Comparison of ENCODE assay signal across 8 cellular contexts in the genomic region with DNA sequence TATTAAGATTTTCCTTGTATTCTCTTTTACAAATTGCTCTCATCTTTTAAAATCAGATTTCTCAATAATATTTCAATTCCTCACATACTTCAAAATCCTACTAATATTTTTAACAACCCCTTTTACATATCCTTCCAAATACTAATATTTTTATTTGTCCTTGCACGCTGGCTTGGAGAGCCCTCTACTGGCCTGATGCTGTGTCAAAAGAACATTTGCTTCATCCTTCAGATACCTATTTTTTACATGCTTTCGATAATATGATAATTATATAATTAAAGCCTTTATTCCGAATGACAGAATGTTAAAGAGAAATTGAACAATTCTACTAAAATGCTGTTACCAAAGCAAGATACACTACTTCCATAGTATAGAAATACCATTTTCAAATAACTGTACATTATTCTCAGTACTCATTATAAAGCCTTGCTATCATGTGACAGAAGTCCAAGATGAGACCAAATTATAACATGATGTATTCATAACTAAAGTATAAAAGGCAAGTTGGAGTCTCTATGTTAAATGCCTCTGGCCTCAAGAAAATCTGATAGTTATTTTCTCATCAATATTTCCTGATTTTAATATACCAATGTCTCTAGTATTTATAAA. TPM values are rescaled to one million over a fixed set of nuclear protein-coding genes. Genes with fewer than 3 reads are reported as not detected.
DNase-seq lines count a peak whose midpoint lies in the region; ATAC-seq and TF ChIP-seq lines count a peak whose summit lies in the region.

No MANE protein-coding gene starts in this region.

- no peak overlapping the region for H2AFZ ChIP-seq in H9 (ENCODE audit: low read length)

- H2BK15ac ChIP-seq in H9 (ENCODE audit: low read depth, low read length), result no peak overlapping the region

- TF ChIP-seq CTCF in BJ (IDR thresholded peaks at IDR 0.05; ENCODE audit: insufficient read depth, low read depth, low read length) (peak; percentile 70), H9 (conservative IDR thresholded peaks at IDR 0.05) (peak; percentile 82), fibroblast of villous mesenchyme (IDR thresholded peaks at IDR 0.05; ENCODE audit: insufficient read depth, low read depth, low read length) (peak; percentile 66), stomach (IDR thresholded peaks at IDR 0.05) (peak in 4 of 7 experiments; percentile 16 to 36 (median 30)), omental fat pad (IDR thresholded peaks at IDR 0.05) (no peak)

- no peak overlapping the region for H2BK20ac ChIP-seq in H9 (ENCODE audit: low read depth, low read length, poor library complexity, severe bottlenecking)

- H2AK5ac ChIP-seq in H9 (ENCODE audit: insufficient read length, low read length), result no peak overlapping the region

- no peaks in the 10 kb centered on the region for H3K36me3 Mint-ChIP-seq in H9 (ENCODE audit: insufficient read depth in 1 of 3, low read depth in 3 of 3)

- no peaks in the 10 kb centered on the region for H3K23me2 ChIP-seq in H9 (ENCODE audit: insufficient read length, low read depth, low read length, poor library complexity, severe bottlenecking)

- H3K27me3 ChIP-seq in BJ (ENCODE audit: control insufficient read depth, insufficient read depth, low read length) (no peaks in the 10 kb centered on the region), H9 (ENCODE audit: insufficient read depth, low read length) (no peaks in the 10 kb centered on the region), stomach (no peaks in the 10 kb centered on the region)

- no peak overlapping the region for H3K14ac ChIP-seq in H9 (ENCODE audit: insufficient read depth, low read length)

- 100% methylated on average over 1 of the region's 3 CpGs for WGBS in H9 (ENCODE audit: extremely low coverage, insufficient read length, low lambda C conversion rate)
- WGBS in stomach, 5 donors, result 55 to 68% (median 65%) methylated on average over 3 of the region's 3 CpGs

- POLR2A ChIA-PET in BJ (lab: Charles Lee), result no interaction called here

- no peak overlapping the region for H3K4me2 ChIP-seq in H9 (ENCODE audit: insufficient read depth, insufficient read length, low read length)

- intact Hi-C loops in stomach (cut with DNase I; ENCODE audit: low total_unique reads), result loop anchor here (10.0 kb wide), 1 partner anchor 224 kb away; no protein-coding TSS in a partner anchor

- no peak for TF ChIP-seq POLR2A in stomach (IDR thresholded peaks at IDR 0.05)

- H4K91ac ChIP-seq in H9 (ENCODE audit: insufficient read length, low read depth, low read length), result no peak overlapping the region

- H3K27ac Mint-ChIP-seq in H9, result no peak overlapping the region

- no peak overlapping the region for H4K8ac ChIP-seq in H9 (replicated peaks; ENCODE audit: insufficient read length, low read depth, low read length)

- no peak overlapping the region for H3K9ac ChIP-seq in H9 (ENCODE audit: extremely low read depth, insufficient read length, low read length)

- H2BK12ac ChIP-seq in H9 (ENCODE audit: insufficient read length, low read depth, low read length), result no peak overlapping the region

- no peak overlapping the region for H3K23ac ChIP-seq in H9 (ENCODE audit: insufficient read length, low read depth, low read length)

- no peak overlapping the region for H3K4ac ChIP-seq in H9 (ENCODE audit: low read depth, low read length)

- H3K4me3 ChIP-seq in BJ (ENCODE audit: low read depth, low read length), result no peak overlapping the region
- H3K4me3 ChIP-seq in fibroblast of villous mesenchyme (ENCODE audit: low read depth, low read length), result no peak overlapping the region
- H3K4me3 ChIP-seq in stomach, result no peak overlapping the region

- no peaks in the 10 kb centered on the region for H3K79me2 ChIP-seq in H9 (ENCODE audit: insufficient read depth, low read length)

- no peaks in the 10 kb centered on the region for H3K27me3 Mint-ChIP-seq in H9 (ENCODE audit: low read depth)

- no peaks in the 10 kb centered on the region for H4K20me1 ChIP-seq in H9 (ENCODE audit: control insufficient read depth, insufficient read depth, insufficient read length)

- no peak overlapping the region for H2BK120ac ChIP-seq in H9 (ENCODE audit: low read depth, low read length, poor library complexity, severe bottlenecking)

- no peaks in the 10 kb centered on the region for H3K36me3 ChIP-seq in BJ (ENCODE audit: control insufficient read depth, insufficient read depth, low read length)
- H3K36me3 ChIP-seq in stomach, result peaks cover 0 to 11% (median 10%) of the 10 kb centered on the region in 4 donors

- no peak overlapping the region for H2BK5ac ChIP-seq in H9 (ENCODE audit: insufficient read length, low read length)

- H3K27ac ChIP-seq in H9 (ENCODE audit: insufficient read length, low read depth, low read length), result no peak overlapping the region
- no peak overlapping the region for H3K27ac ChIP-seq in stomach

- H3K56ac ChIP-seq in H9 (ENCODE audit: insufficient read length, low read depth, low read length), result no peak overlapping the region

- no peak overlapping the region for H3K4me3 Mint-ChIP-seq in H9

- no peak overlapping the region for H3T11ph ChIP-seq in H9 (ENCODE audit: low read length)

- H3K9me3 ChIP-seq in H9 (ENCODE audit: control insufficient read depth, low read depth, low read length) (no peaks in the 10 kb centered on the region), stomach (no peaks in the 10 kb centered on the region)

- no peak for ATAC-seq in GM19452 (IDR thresholded peaks at IDR 0.05; ENCODE audit: unreplicated experiment)
- no peak for ATAC-seq in omental fat pad (ENCODE audit: low FRiP score)
- no peak for ATAC-seq in HG03045 (IDR thresholded peaks at IDR 0.05; ENCODE audit: unreplicated experiment)

- no peak overlapping the region for H4K5ac ChIP-seq in H9 (ENCODE audit: insufficient read length, low read depth, low read length)

- no peaks in the 10 kb centered on the region for H3K4me1 ChIP-seq in H9 (ENCODE audit: insufficient read depth, low read length)
- H3K4me1 ChIP-seq in stomach, result peaks cover 0 to 7% (median 0%) of the 10 kb centered on the region in 4 donors

- no peaks in the 10 kb centered on the region for H3K79me1 ChIP-seq in H9 (ENCODE audit: insufficient read depth, low read depth, low read length, poor library complexity, severe bottlenecking)

- no peaks in the 10 kb centered on the region for H3K4me1 Mint-ChIP-seq in H9

- DNase-seq in BJ (ENCODE audit: low read depth) (no peak), H9 (no peak), RKO (ENCODE audit: low spot score) (peak; percentile 51), fibroblast of villous mesenchyme (ENCODE audit: low read depth) (peak; percentile 41), stomach (no peak), omental fat pad (ENCODE audit: low spot score) (no peak)

- no peak for TF ChIP-seq EP300 in stomach (IDR thresholded peaks at IDR 0.05)

- CTCF ChIA-PET in BJ (lab: Yijun Ruan, JAX), result no interaction called here

- no peak overlapping the region for H3K18ac ChIP-seq in H9 (ENCODE audit: insufficient read length, low read depth, low read length)

- no peaks in the 10 kb centered on the region for H3K9me3 Mint-ChIP-seq in H9

RNA-seq across cellular contexts. Expression of gene PLN, which starts 39.0 kb away (rescaled TPM):
- polyA plus RNA-seq in BJ (2011; rRNA removed) (0.05 and 0.10 TPM in 2 replicates), stomach (10 to 100 TPM; 13.1 to 31.9 (median 22.4) TPM)
- not detected in 2 replicates for polyA minus RNA-seq in BJ (2011; rRNA and poly(A)+ RNA removed)
- total RNA-seq in H9 (2021) (not detected in 2 replicates), fibroblast of villous mesenchyme (5.2 and 7.4 TPM in 2 replicates), stomach (100 to 1,000 TPM in 2 of 5 donors, 10 to 100 TPM in 2, 1 to 10 TPM in 1; 2.3 to 158 (median 52.7) TPM), omental fat pad (10 to 100 TPM in 1 of 4 donors, 1 to 10 TPM in 3; 3.4 to 41.0 (median 3.8) TPM)

Comparison
In these comparisons a context has a peak if more than half of its experiments do, and no peak if none do; other contexts are left out.
1. DNase-seq: peak in RKO (single experiment) and fibroblast of villous mesenchyme (single experiment); none in BJ (single experiment), H9 (single experiment), stomach (single experiment) and omental fat pad (single experiment).
2. CTCF ChIP-seq: peak in BJ (single experiment), H9 (single experiment), fibroblast of villous mesenchyme (single experiment) and stomach (4 of 7); none in omental fat pad (0 of 3).